Comparison of ENCODE assay signal across 1 cellular context in the genomic region with DNA sequence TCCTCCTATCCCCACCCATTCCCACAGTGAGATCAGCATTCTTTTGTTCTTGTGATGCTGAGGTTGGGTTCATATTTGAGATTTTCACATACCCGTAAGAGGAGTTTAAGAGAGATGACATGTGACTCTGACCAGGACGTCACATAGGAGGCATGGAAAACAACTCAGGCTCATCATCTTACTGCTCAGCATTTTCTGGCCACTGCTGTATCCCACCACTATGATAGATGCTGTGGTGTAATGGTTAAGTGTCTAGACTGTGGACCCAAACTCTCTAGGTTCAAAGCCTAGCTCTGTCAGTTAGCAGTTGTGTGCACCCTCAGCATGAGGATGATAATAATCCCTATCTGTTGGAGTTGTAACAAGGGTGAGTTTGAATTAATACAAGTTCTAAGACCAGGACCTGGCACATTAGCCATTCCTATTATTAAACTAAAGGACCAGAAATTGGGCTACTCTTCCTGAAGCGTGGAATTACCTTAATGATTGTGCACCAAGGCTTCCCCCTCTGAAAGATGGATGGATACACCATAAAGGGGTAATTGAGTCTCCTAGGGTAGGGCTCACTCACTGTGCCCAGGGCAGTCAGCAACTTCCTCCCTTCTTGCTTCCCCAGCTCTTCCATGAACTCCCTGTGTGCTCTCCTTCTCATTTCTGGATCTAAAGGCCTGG.
TF ChIP-seq lines count a peak whose summit lies in the region.

No MANE protein-coding gene starts in this region.

TF ChIP-seq in H1, 55 proteins besides CTCF, POLR2A, EP300 and RAD21 (continued from another document):
- TF ChIP-seq TBP (IDR thresholded peaks at IDR 0.05; ENCODE audit: low read depth, low read length): peak; percentile 98
